Comparison of ENCODE assay signal across 14 cellular contexts in the genomic region with DNA sequence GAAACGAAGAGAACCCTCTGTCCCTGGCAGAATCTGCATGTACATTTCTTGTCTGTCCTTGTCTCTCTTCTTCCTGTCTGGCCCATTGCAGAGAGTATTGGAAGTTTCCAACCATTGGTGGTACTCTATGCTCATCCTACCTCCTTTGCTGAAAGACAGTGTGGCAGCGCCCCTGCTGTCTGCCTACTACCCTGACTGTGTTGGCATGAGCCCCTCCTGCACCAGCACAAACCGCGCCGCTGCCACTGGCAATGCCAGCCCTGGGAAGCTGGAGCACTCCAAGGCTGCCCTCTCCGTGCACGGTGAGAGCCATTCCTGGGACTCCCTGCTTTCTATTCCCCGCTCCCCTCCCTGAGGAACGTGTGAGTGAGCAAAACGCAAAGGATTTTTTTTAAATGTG. TPM values are rescaled to one million over a fixed set of nuclear protein-coding genes. Genes with fewer than 3 reads are reported as not detected.
DNase-seq lines count a peak whose midpoint lies in the region; ATAC-seq and TF ChIP-seq lines count a peak whose summit lies in the region.
"Had no signal": no experiment of that assay in that cellular context is flagged by ENCODE, and none has a peak within 500 bp of the region (broad histone marks: within the 10 kb centered on the region; RNA-seq: fewer than 3 reads in every experiment).

No MANE protein-coding gene starts in this region.

- no peak overlapping the region for H3K9ac ChIP-seq in HCT116 (ENCODE audit: low read length)
- H3K9ac ChIP-seq: BLaER1 treated with 17β-estradiol and CSF1 and Interleukin-3, amounts not matched to agents 10 nM and 100 nM had no signal

- H3K9me2 ChIP-seq in HCT116 (ENCODE audit: insufficient read depth): no peaks in the 10 kb centered on the region

- no peak overlapping the region for H3K27ac ChIP-seq in HCT116 (ENCODE audit: low read depth, low read length)
- H3K27ac ChIP-seq in adrenal gland: no peak overlapping the region
- no peak overlapping the region for H3K27ac ChIP-seq in tibial nerve

- no peaks in the 10 kb centered on the region for H4K20me1 ChIP-seq in HCT116 (ENCODE audit: insufficient read depth)
- H4K20me1 ChIP-seq: BLaER1 treated with 17β-estradiol and CSF1 and Interleukin-3, amounts not matched to agents 10 nM and 100 nM had no signal

- TF ChIP-seq RAD21 in HCT116 (IDR thresholded peaks at IDR 0.05; ENCODE audit: low read depth): no peak

- peaks cover 0 to 3% (median 0%) of the 10 kb centered on the region in 7 donors for H3K9me3 Mint-ChIP-seq in CD14-positive monocyte
- no peaks in the 10 kb centered on the region for H3K9me3 Mint-ChIP-seq in stimulated activated memory B cell treated with anti-CD40 and anti-IgM and Interleukin-4, amounts not matched to agents 10 μg/mL and 1 μg/mL and 100 μg/mL, for 72 hours
- H3K9me3 Mint-ChIP-seq: CD4-positive, alpha-beta T cell had no signal

- RAD21 ChIA-PET in HCT116 (lab: Charles Lee; ENCODE audit: low non-redundant PET in 1 of 2, low total read pairs in 2 of 2, uncharacterized antibody in 2 of 2, unreplicated experiment in 2 of 2): no interaction called here

- H3K27ac Mint-ChIP-seq in CD14-positive monocyte: peak overlapping the region in 6 of 7 donors; percentile 9 to 96 (median 67)
- H3K27ac Mint-ChIP-seq in stimulated activated memory B cell treated with anti-CD40 and anti-IgM and Interleukin-4, amounts not matched to agents 10 μg/mL and 1 μg/mL and 100 μg/mL, for 72 hours: peak overlapping the region; percentile 58
- H3K27ac Mint-ChIP-seq: CD4-positive, alpha-beta T cell had no signal

- H3K36me3 ChIP-seq in HCT116 (ENCODE audit: control insufficient read depth in 1 of 2, insufficient read depth in 2 of 2, low read length in 2 of 2) (no peaks in the 10 kb centered on the region), adrenal gland (replicated peaks in 1 of 2) (no peaks in the 10 kb centered on the region), tibial nerve (peaks cover 0 to 60% (median 0%) of the 10 kb centered on the region in 3 donors)

- TF ChIP-seq POLR2A in HCT116 (IDR thresholded peaks at IDR 0.05; ENCODE audit: borderline replicate concordance, extremely low read depth, insufficient read depth, insufficient read length): no peak
- no peak for TF ChIP-seq POLR2A in adrenal gland (IDR thresholded peaks at IDR 0.05)
- no peak for TF ChIP-seq POLR2A in tibial nerve (IDR thresholded peaks at IDR 0.05)

- H3K4me1 Mint-ChIP-seq in CD14-positive monocyte: peaks cover 25% of the 10 kb centered on the region
- peaks cover 9% of the 10 kb centered on the region for H3K4me1 Mint-ChIP-seq in stimulated activated memory B cell treated with anti-CD40 and anti-IgM and Interleukin-4, amounts not matched to agents 10 μg/mL and 1 μg/mL and 100 μg/mL, for 72 hours

- CTCF ChIA-PET in HCT116 (lab: Charles Lee): no interaction called here

- H3K4me1 ChIP-seq in HCT116 (ENCODE audit: control insufficient read depth in 1 of 2, insufficient read depth in 2 of 2, low read length in 2 of 2) (no peaks in the 10 kb centered on the region), adrenal gland (replicated peaks in 1 of 2) (no peaks in the 10 kb centered on the region), tibial nerve (no peaks in the 10 kb centered on the region)

- POLR2A ChIA-PET in HCT116 (lab: Charles Lee): interaction anchor here (0.6 kb wide), 1 partner anchor 18 kb away, joined by 3 read pairs; no protein-coding TSS in a partner anchor

- intact Hi-C loops in CD14-positive monocyte (cut with micrococcal nuclease) (loop anchor here in 1 of 2 donors (5.0 to 10.0 kb wide), 2 partner anchors 35 to 147 kb away; no protein-coding TSS in a partner anchor), HCT116 (cut with micrococcal nuclease) (no loop called here), adrenal gland (cut with DNase I) (no loop called here)

- DNase-seq in CD14-positive monocyte (ENCODE audit: low spot score): no peak
- no peak for DNase-seq in HCT116 (ENCODE audit: low read depth, low spot score)
- DNase-seq in adrenal gland: peak in 4 of 7 donors; percentile 11 to 54 (median 38)
- no peak for DNase-seq in NCI-H2196 (lab: John Stamatoyannopoulos, UW; ENCODE audit: unreplicated experiment)
- no peak for DNase-seq in omental fat pad (ENCODE audit: low spot score)
- DNase-seq in tibial nerve (ENCODE audit: low spot score in 2 of 2): no peak
- DNase-seq: 8988T; ACHN; Calu3; CD4-positive, alpha-beta T cell; DMS 273 treated with DMSO at 0.1 percent for 48 hours had no signal

- H3K4me3 ChIP-seq in HCT116 (replicated peaks in 1 of 2; ENCODE audit: low read depth in 1 of 2, low read length in 2 of 2): no peak overlapping the region
- no peak overlapping the region for H3K4me3 ChIP-seq in adrenal gland
- H3K4me3 ChIP-seq in tibial nerve: no peak overlapping the region
- H3K4me3 ChIP-seq: BLaER1 treated with 17β-estradiol and CSF1 and Interleukin-3, amounts not matched to agents 10 nM and 100 nM; K562 had no signal

- TF ChIP-seq CTCF in CD14-positive monocyte (IDR thresholded peaks at IDR 0.05): no peak
- no peak for TF ChIP-seq CTCF in HCT116 (IDR thresholded peaks at IDR 0.05 in 2 of 3, conservative IDR thresholded peaks at IDR 0.05 in 1 of 3; ENCODE audit: borderline replicate concordance in 1 of 3, insufficient read depth in 1 of 3, low read depth in 2 of 3, low read length in 2 of 3)
- TF ChIP-seq CTCF in adrenal gland (IDR thresholded peaks at IDR 0.05): no peak
- TF ChIP-seq CTCF in omental fat pad (IDR thresholded peaks at IDR 0.05): no peak
- no peak for TF ChIP-seq CTCF in tibial nerve (IDR thresholded peaks at IDR 0.05)

- TF ChIP-seq EP300 in tibial nerve (IDR thresholded peaks at IDR 0.05): no peak

- no TSS peak for BruUV-seq in HCT116 (replicated peaks; lab: Mats Ljungman, UMichigan)

- H2AFZ ChIP-seq in HCT116 (ENCODE audit: low read depth, low read length, poor library complexity, severe bottlenecking): no peak overlapping the region

- no peak overlapping the region for H3K4me3 Mint-ChIP-seq in CD14-positive monocyte
- H3K4me3 Mint-ChIP-seq in stimulated activated memory B cell treated with anti-CD40 and anti-IgM and Interleukin-4, amounts not matched to agents 10 μg/mL and 1 μg/mL and 100 μg/mL, for 72 hours: no peak overlapping the region
- H3K4me3 Mint-ChIP-seq: CD4-positive, alpha-beta T cell had no signal

- 82 to 92% (median 89%) methylated on average over 9 to 10 of the region's 10 CpGs for WGBS in adrenal gland, 4 donors
- 80 to 93% methylated on average over 10 of the region's 10 CpGs for WGBS in tibial nerve, 2 donors

- no peak overlapping the region for H3K4me2 ChIP-seq in HCT116 (ENCODE audit: low read length)

- no peaks in the 10 kb centered on the region for H3K79me2 ChIP-seq in HCT116 (ENCODE audit: insufficient read depth, low read length)

- H3K27me3 ChIP-seq in HCT116 (ENCODE audit: insufficient read depth, low read length) (no peaks in the 10 kb centered on the region), adrenal gland (no peaks in the 10 kb centered on the region), tibial nerve (no peaks in the 10 kb centered on the region)
- H3K27me3 ChIP-seq: BLaER1 treated with 17β-estradiol and CSF1 and Interleukin-3, amounts not matched to agents 10 nM and 100 nM had no signal

- H3K36me3 Mint-ChIP-seq in CD14-positive monocyte: peaks cover 72 to 90% of the 10 kb centered on the region in 2 donors
- H3K36me3 Mint-ChIP-seq in stimulated activated memory B cell treated with anti-CD40 and anti-IgM and Interleukin-4, amounts not matched to agents 10 μg/mL and 1 μg/mL and 100 μg/mL, for 72 hours: peaks cover 57% of the 10 kb centered on the region

- ATAC-seq in HCT116: peak; percentile 55
- no peak for ATAC-seq in stimulated activated memory B cell treated with anti-CD40 and anti-IgM and Interleukin-4, amounts not matched to agents 10 μg/mL and 1 μg/mL and 100 μg/mL, for 72 hours
- ATAC-seq in omental fat pad (ENCODE audit: low FRiP score): no peak
- ATAC-seq: K562 had no signal

- no peaks in the 10 kb centered on the region for H3K27me3 Mint-ChIP-seq in CD14-positive monocyte (ENCODE audit: low read depth in 3 of 3)
- no peaks in the 10 kb centered on the region for H3K27me3 Mint-ChIP-seq in stimulated activated memory B cell treated with anti-CD40 and anti-IgM and Interleukin-4, amounts not matched to agents 10 μg/mL and 1 μg/mL and 100 μg/mL, for 72 hours
- H3K27me3 Mint-ChIP-seq: CD4-positive, alpha-beta T cell had no signal

- H3K9me3 ChIP-seq in HCT116 (ENCODE audit: control insufficient read depth in 1 of 2, insufficient read depth in 1 of 2, low read depth in 1 of 2, low read length in 2 of 2) (no peaks in the 10 kb centered on the region), adrenal gland (replicated peaks in 1 of 3) (no peaks in the 10 kb centered on the region), tibial nerve (no peaks in the 10 kb centered on the region)
- H3K9me3 ChIP-seq: BLaER1 treated with 17β-estradiol and CSF1 and Interleukin-3, amounts not matched to agents 10 nM and 100 nM had no signal

TF ChIP-seq in HCT116, 20 proteins besides CTCF, POLR2A, EP300 and RAD21 (continues in another document):
- TF ChIP-seq ZNF274 (IDR thresholded peaks at IDR 0.05; ENCODE audit: low read depth, low read length): no peak
- no peak for TF ChIP-seq EZH2 (IDR thresholded peaks at IDR 0.05)

RNA-seq across cellular contexts. Expression of gene KDM1B, which starts 32.5 kb away (rescaled TPM):
- polyA plus RNA-seq in CD14-positive monocyte (10 to 100 TPM in 1 of 2 donors, 1 to 10 TPM in 1; 4.4 to 24.1 TPM), adrenal gland (10 to 100 TPM in 1 of 3 donors, 1 to 10 TPM in 2; 1.8 to 36.0 (median 3.1) TPM)
- total RNA-seq in HCT116 (2021; ENCODE audit: unreplicated experiment) (24.5 TPM), adrenal gland (10 to 100 TPM; 15.1 to 33.0 (median 18.4) TPM), omental fat pad (10 to 100 TPM; 12.1 to 15.8 (median 12.7) TPM), tibial nerve (10 to 100 TPM in 3 of 4 donors, 1 to 10 TPM in 1; 9.4 to 16.5 (median 15.2) TPM)
- polyA plus RNA-seq in HCT116 (2012): 19.3 and 19.6 TPM in 2 replicates

RNA-seq across cellular contexts. Expression of gene TPMT, which starts 32.8 kb away (rescaled TPM):
- polyA plus RNA-seq in CD14-positive monocyte: 10 to 100 TPM; 27.5 to 33.1 TPM
- total RNA-seq in HCT116 (2021; ENCODE audit: unreplicated experiment): 10.1 TPM
- polyA plus RNA-seq in HCT116 (2012): 6.4 and 8.7 TPM in 2 replicates
- total RNA-seq in adrenal gland: 10 to 100 TPM; 13.3 to 52.0 (median 18.1) TPM
- 10 to 100 TPM; 18.4 to 87.2 (median 21.4) TPM for polyA plus RNA-seq in adrenal gland
- total RNA-seq in omental fat pad: 1 to 10 TPM; 4.5 to 7.2 (median 6.8) TPM
- total RNA-seq in tibial nerve: 1 to 10 TPM; 3.8 to 9.3 (median 5.4) TPM

Comparison
In these comparisons a context has a peak if more than half of its experiments do, and no peak if none do; other contexts are left out.
1. DNase-seq: peak in adrenal gland (4 of 7); none in CD14-positive monocyte (single experiment), HCT116 (single experiment), NCI-H2196 (single experiment), omental fat pad (single experiment) and tibial nerve (0 of 2).